ENCODE assay signal across 21 cellular contexts in the genomic region with DNA sequence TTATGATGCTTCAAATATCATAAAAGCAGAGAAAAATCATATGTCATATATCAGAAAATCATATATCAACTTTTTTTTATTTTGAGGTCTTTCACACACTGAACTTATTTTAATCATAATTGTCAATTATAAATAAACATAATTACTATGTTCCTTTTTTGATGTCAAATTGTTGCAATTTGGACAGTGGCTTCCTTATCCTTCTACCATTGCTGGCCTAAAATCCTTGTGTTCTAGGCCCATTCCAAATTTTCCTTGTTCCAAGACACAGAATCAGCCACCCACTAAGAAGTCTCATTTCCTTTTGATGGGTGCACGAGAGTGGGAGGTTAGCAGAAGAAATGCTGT. TPM values are rescaled to one million over a fixed set of nuclear protein-coding genes. Genes with fewer than 3 reads are reported as not detected.
DNase-seq lines count a peak whose midpoint lies in the region; TF ChIP-seq lines count a peak whose summit lies in the region.
"Had no signal": no experiment of that assay in that cellular context is flagged by ENCODE, and none has a peak within 500 bp of the region (broad histone marks: within the 10 kb centered on the region; RNA-seq: fewer than 3 reads in every experiment).

No MANE protein-coding gene starts in this region.

- H3K4me1 ChIP-seq in BLaER1 treated with 17β-estradiol and CSF1 and Interleukin-3, amounts not matched to agents 10 nM and 100 nM, result peaks cover 11 to 45% (median 27%) of the 10 kb centered on the region in 10 experiments; a peak in 18 of 20 replicates
- H3K4me1 ChIP-seq in OCI-LY3 (ENCODE audit: low read length) (peaks cover 10% of the 10 kb centered on the region), sigmoid colon (peaks cover 0 to 10% (median 6%) of the 10 kb centered on the region in 4 donors)

- DNase-seq in sigmoid colon (no peak), COLO829 (ENCODE audit: low spot score) (no peak), NCI-H524 treated with DMSO at 0.1 percent for 48 hours (lab: John Stamatoyannopoulos, UW) (no peak), posterior cingulate gyrus (no peak)
- no peak for DNase-seq in activated naive CD4-positive, alpha-beta T cell (lab: John Stamatoyannopoulos, UW)
- DNase-seq: activated CD4-positive, alpha-beta T cell treated with anti-CD3 and anti-CD28 coated beads for 4 hours; NCI-H510A had no signal

- 92 to 97% methylated on average over 1 of the region's 1 CpG for WGBS in sigmoid colon, 2 donors

- H3K4me1 Mint-ChIP-seq in brain, result no peaks in the 10 kb centered on the region

- no peaks in the 10 kb centered on the region for H3K36me3 Mint-ChIP-seq in brain
- H3K36me3 Mint-ChIP-seq: naive thymus-derived CD8-positive, alpha-beta T cell; stimulated activated naive B cell treated with anti-CD40 and anti-IgM and Interleukin-4, amounts not matched to agents 10 μg/mL and 1 μg/mL and 100 μg/mL, for 72 hours had no signal

- peaks cover 18% of the 10 kb centered on the region for H3K27me3 Mint-ChIP-seq in brain

- intact Hi-C loops in sigmoid colon (cut with DNase I) (loop anchor here (2.0 kb wide), 1 partner anchor 85 kb away; a partner anchor contains a TSS), posterior cingulate gyrus (cut with DNase I) (no loop called here)

- H3K9ac ChIP-seq in BLaER1 treated with 17β-estradiol and CSF1 and Interleukin-3, amounts not matched to agents 10 nM and 100 nM, result peak overlapping the region in 3 of 11 experiments; percentile 17 to 79 (median 77); a peak in 3 of 22 replicates
- no peak overlapping the region for H3K9ac ChIP-seq in OCI-LY3 (ENCODE audit: low read length)

- no peak overlapping the region for H3K4me3 Mint-ChIP-seq in brain
- H3K4me3 Mint-ChIP-seq: activated T-helper 1 cell treated with anti-CD3 and anti-CD28 coated beads, Interleukin-12 subunit alpha, Interleukin-12 subunit beta, Interleukin-2, Interleukin-4 antibody, amounts not matched to agents 30 ng/mL and 10 ng/mL and 1 ng/mL, durations not matched to agents 14 hours and 24 hours and 36 hours; naive thymus-derived CD8-positive, alpha-beta T cell had no signal

- peak overlapping the region in 6 of 11 experiments; percentile 75 to 93 (median 86); a peak in 9 of 22 replicates for H3K27ac ChIP-seq in BLaER1 treated with 17β-estradiol and CSF1 and Interleukin-3, amounts not matched to agents 10 nM and 100 nM
- H3K27ac ChIP-seq in OCI-LY3 (ENCODE audit: low read length) (no peak overlapping the region), sigmoid colon (peak overlapping the region; percentile 71 to 80 (median 76))

- H3K27me3 ChIP-seq in BLaER1 treated with 17β-estradiol and CSF1 and Interleukin-3, amounts not matched to agents 10 nM and 100 nM, result no peaks in the 10 kb centered on the region
- no peaks in the 10 kb centered on the region for H3K27me3 ChIP-seq in OCI-LY3 (ENCODE audit: low read depth, low read length)
- no peaks in the 10 kb centered on the region for H3K27me3 ChIP-seq in sigmoid colon
- H3K27me3 ChIP-seq: cardiac muscle cell, pancreas had no signal

- no peaks in the 10 kb centered on the region for H3K36me3 ChIP-seq in BLaER1 treated with 17β-estradiol and CSF1 and Interleukin-3, amounts not matched to agents 10 nM and 100 nM
- H3K36me3 ChIP-seq in OCI-LY3 (replicated peaks; ENCODE audit: low read depth, low read length) (no peaks in the 10 kb centered on the region), sigmoid colon (no peaks in the 10 kb centered on the region)
- H3K36me3 ChIP-seq: cardiac muscle cell, pancreas, transverse colon had no signal

- no peak for TF ChIP-seq POLR2A in sigmoid colon (IDR thresholded peaks at IDR 0.05)

- no peak overlapping the region for H3K4me3 ChIP-seq in BLaER1 treated with 17β-estradiol and CSF1 and Interleukin-3, amounts not matched to agents 10 nM and 100 nM
- H3K4me3 ChIP-seq in OCI-LY3 (ENCODE audit: low read length) (no peak overlapping the region), sigmoid colon (no peak overlapping the region)
- H3K4me3 ChIP-seq: cardiac muscle cell, pancreas, transverse colon had no signal

- H3K27ac Mint-ChIP-seq in brain, result no peak overlapping the region

- no peaks in the 10 kb centered on the region for H3K79me2 ChIP-seq in OCI-LY3 (ENCODE audit: low read length)

- H4K20me1 ChIP-seq in BLaER1 treated with 17β-estradiol and CSF1 and Interleukin-3, amounts not matched to agents 10 nM and 100 nM, result no peaks in the 10 kb centered on the region
- no peaks in the 10 kb centered on the region for H4K20me1 ChIP-seq in OCI-LY3 (ENCODE audit: insufficient read depth, low read length)

- H3K9me3 ChIP-seq in BLaER1 treated with 17β-estradiol and CSF1 and Interleukin-3, amounts not matched to agents 10 nM and 100 nM (replicated peaks in 1 of 11), result no peaks in the 10 kb centered on the region
- H3K9me3 ChIP-seq in OCI-LY3 (ENCODE audit: insufficient read depth, low read length) (no peaks in the 10 kb centered on the region), sigmoid colon (no peaks in the 10 kb centered on the region)
- H3K9me3 ChIP-seq: pancreas, transverse colon had no signal

- H2AFZ ChIP-seq in OCI-LY3 (ENCODE audit: low read depth, low read length), result 0 out of 2 replicates have a peak overlapping the region, but pooled peaks have one; percentile 26

- peak overlapping the region in 2 of 11 experiments; percentile 81 to 82; a peak in 3 of 22 replicates for H3K4me2 ChIP-seq in BLaER1 treated with 17β-estradiol and CSF1 and Interleukin-3, amounts not matched to agents 10 nM and 100 nM
- peak overlapping the region; percentile 82; the same call in 1 of the 2 replicates for H3K4me2 ChIP-seq in OCI-LY3 (ENCODE audit: low read length)

- no peak for TF ChIP-seq CTCF in OCI-LY3 (IDR thresholded peaks at IDR 0.05; ENCODE audit: low read depth, low read length)
- TF ChIP-seq CTCF in brain (conservative IDR thresholded peaks at IDR 0.05), result peak; percentile 9 to 40
- no peak for TF ChIP-seq CTCF in sigmoid colon (IDR thresholded peaks at IDR 0.05)

- no peak for TF ChIP-seq EP300 in sigmoid colon (IDR thresholded peaks at IDR 0.05)

- H3K9me3 Mint-ChIP-seq in brain, result no peaks in the 10 kb centered on the region
- H3K9me3 Mint-ChIP-seq: activated T-helper 1 cell treated with anti-CD3 and anti-CD28 coated beads, Interleukin-12 subunit alpha, Interleukin-12 subunit beta, Interleukin-2, Interleukin-4 antibody, amounts not matched to agents 30 ng/mL and 10 ng/mL and 1 ng/mL, durations not matched to agents 14 hours and 24 hours and 36 hours; naive thymus-derived CD8-positive, alpha-beta T cell; stimulated activated naive B cell treated with anti-CD40 and anti-IgM and Interleukin-4, amounts not matched to agents 10 μg/mL and 1 μg/mL and 100 μg/mL, for 72 hours had no signal

RNA-seq across cellular contexts. Expression of a gene that starts 28.9 kb away (rescaled TPM):
- polyA plus RNA-seq in brain (ENCODE audit: insufficient read depth, low read depth, low replicate concordance) (not detected), sigmoid colon (under 1 TPM in 1 of 3 donors, not detected in 2; 0.23 TPM)
- total RNA-seq in sigmoid colon, result not detected
- total RNA-seq: activated T-helper 1 cell treated with anti-CD3 and anti-CD28 coated beads, Interleukin-12 subunit alpha, Interleukin-12 subunit beta, Interleukin-2, Interleukin-4 antibody, amounts not matched to agents 30 ng/mL and 10 ng/mL and 1 ng/mL, durations not matched to agents 14 hours and 24 hours and 36 hours; cardiac muscle cell; epithelial cell of proximal tubule; HT-29; kidney epithelial cell; mammary epithelial cell; naive thymus-derived CD8-positive, alpha-beta T cell; sciatic nerve had no signal
- polyA plus RNA-seq: cardiac muscle cell; mammary epithelial cell; naive thymus-derived CD8-positive, alpha-beta T cell had no signal

RNA-seq across cellular contexts. Expression of a gene that starts 34.8 kb away (rescaled TPM):
- 48.3 TPM for polyA plus RNA-seq in brain (ENCODE audit: insufficient read depth, low read depth, low replicate concordance)
- 10 to 100 TPM; 18.5 to 41.3 (median 25.7) TPM for total RNA-seq in sigmoid colon
- 10 to 100 TPM; 14.6 to 41.5 (median 21.6) TPM for polyA plus RNA-seq in sigmoid colon

RNA-seq across cellular contexts. Expression of a gene that starts 50.4 kb away (rescaled TPM):
- polyA plus RNA-seq in brain (ENCODE audit: insufficient read depth, low read depth, low replicate concordance) (1.5 TPM), sigmoid colon (1 to 10 TPM; 2.1 to 4.8 (median 2.4) TPM)
- total RNA-seq in sigmoid colon, result 10 to 100 TPM in 1 of 4 donors, 1 to 10 TPM in 3; 6.8 to 13.6 (median 9.5) TPM

RNA-seq across cellular contexts. Expression of a gene that starts 50.9 kb away (rescaled TPM):
- polyA plus RNA-seq in brain (ENCODE audit: insufficient read depth, low read depth, low replicate concordance) (16.7 TPM), sigmoid colon (10 to 100 TPM in 2 of 3 donors, 1 to 10 TPM in 1; 8.4 to 14.7 (median 10.2) TPM)
- 10 to 100 TPM in 3 of 4 donors, 1 to 10 TPM in 1; 10.0 to 13.8 (median 12.1) TPM for total RNA-seq in sigmoid colon

Comparison
In these comparisons a context has a peak if more than half of its experiments do, and no peak if none do; other contexts are left out.
1. CTCF ChIP-seq: peak in brain (2 of 2); none in OCI-LY3 (single experiment) and sigmoid colon (0 of 4).